In genomic region chr10:76055963-76056362, GRCh38 we compare ENCODE assay signal across 10 cellular contexts.
"Had no signal": no experiment of that assay in that cellular context is flagged by ENCODE, and none has a peak within 500 bp of the region (broad histone marks: within the 10 kb centered on the region; RNA-seq: fewer than 3 reads in every experiment).

No MANE protein-coding gene starts in this region.

- H3K36me3 Mint-ChIP-seq: IgD-negative memory B cell had no signal

- DNase-seq: GM23248, GOT3, H7, KBM-7 had no signal

- H3K4me1 Mint-ChIP-seq: IgD-negative memory B cell had no signal

- H3K27me3 Mint-ChIP-seq: IgD-negative memory B cell had no signal

- H3K4me3 Mint-ChIP-seq: IgD-negative memory B cell had no signal

- H3K36me3 ChIP-seq: HAP-1 had no signal

- H3K9me3 ChIP-seq: HAP-1 had no signal

- H3K27ac Mint-ChIP-seq: IgD-negative memory B cell had no signal

- ATAC-seq: HCT116, HepG2 had no signal

- H3K4me1 ChIP-seq: HAP-1 had no signal

- FAIRE-seq: HepG2 had no signal

- H3K27ac ChIP-seq: GM23248, HL-60, KMS-11 had no signal

- H3K4me3 ChIP-seq: GM23248, HAP-1 had no signal
